17 cellular contexts compared by ENCODE assay signal in the genomic region with DNA sequence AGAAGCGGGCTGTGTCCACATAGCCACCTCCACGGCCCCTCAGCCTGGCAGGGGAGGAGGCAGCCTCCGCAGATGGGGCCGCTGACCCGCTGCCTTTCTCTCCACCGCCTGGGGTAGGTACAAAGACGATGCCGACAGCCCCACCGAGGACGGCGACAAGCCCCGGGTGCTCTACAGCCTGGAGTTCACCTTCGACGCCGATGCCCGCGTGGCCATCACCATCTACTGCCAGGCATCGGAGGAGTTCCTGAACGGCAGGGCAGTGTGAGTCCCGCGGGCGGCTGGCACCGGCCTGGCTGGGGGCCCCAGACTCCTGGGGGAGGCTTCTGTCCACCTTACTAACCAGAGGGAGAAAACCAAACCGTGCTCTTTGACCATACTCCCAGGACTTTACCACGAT.
"Had no signal": no experiment of that assay in that cellular context is flagged by ENCODE, and none has a peak within 500 bp of the region (broad histone marks: within the 10 kb centered on the region; RNA-seq: fewer than 3 reads in every experiment).

No MANE protein-coding gene starts in this region.

- H3K27ac ChIP-seq: prostate gland, thoracic aorta, uterus, WERI-Rb-1 had no signal

- H3K4me3 ChIP-seq: dorsolateral prefrontal cortex, prostate gland, smooth muscle cell, thoracic aorta, uterus had no signal

- H3K27me3 ChIP-seq: dorsolateral prefrontal cortex, uterus had no signal

- FAIRE-seq: bronchial epithelial cell, keratinocyte had no signal

- H3K4me1 ChIP-seq: uterus had no signal

- DNase-seq: activated CD4-positive, alpha-beta memory T cell treated with anti-CD3 and anti-CD28 coated beads for 36 hours; activated CD8-positive, alpha-beta memory T cell treated with anti-CD3 and anti-CD28 coated beads, Interleukin-2, amount 10 ng/mL, durations not matched to agents 7 days and 5 days; activated naive CD4-positive, alpha-beta T cell treated with anti-CD3 and anti-CD28 coated beads for 36 hours; activated naive CD8-positive, alpha-beta T cell treated with anti-CD3 and anti-CD28 coated beads, Interleukin-2, amount 50 U/mL, for 24 hours; activated T-cell treated with anti-CD3 and anti-CD28 coated beads, Interleukin-2, amount 50 U/mL, for 1 hour; aorta; dorsolateral prefrontal cortex; erythroblast; T-helper 17 cell; uterus; WERI-Rb-1 had no signal

- H3K36me3 ChIP-seq: uterus had no signal

- ATAC-seq: activated CD8-positive, alpha-beta memory T cell treated with anti-CD3 and anti-CD28 coated beads, Interleukin-2, amount 10 ng/mL, durations not matched to agents 7 days and 5 days; activated naive CD8-positive, alpha-beta T cell treated with anti-CD3 and anti-CD28 coated beads, Interleukin-2, amount 50 U/mL, for 24 hours; right cardiac atrium; T-helper 17 cell had no signal

- H3K9me3 ChIP-seq: prostate gland, thoracic aorta, uterus had no signal
